ENCODE assay signal across 23 cellular contexts in the genomic region with DNA sequence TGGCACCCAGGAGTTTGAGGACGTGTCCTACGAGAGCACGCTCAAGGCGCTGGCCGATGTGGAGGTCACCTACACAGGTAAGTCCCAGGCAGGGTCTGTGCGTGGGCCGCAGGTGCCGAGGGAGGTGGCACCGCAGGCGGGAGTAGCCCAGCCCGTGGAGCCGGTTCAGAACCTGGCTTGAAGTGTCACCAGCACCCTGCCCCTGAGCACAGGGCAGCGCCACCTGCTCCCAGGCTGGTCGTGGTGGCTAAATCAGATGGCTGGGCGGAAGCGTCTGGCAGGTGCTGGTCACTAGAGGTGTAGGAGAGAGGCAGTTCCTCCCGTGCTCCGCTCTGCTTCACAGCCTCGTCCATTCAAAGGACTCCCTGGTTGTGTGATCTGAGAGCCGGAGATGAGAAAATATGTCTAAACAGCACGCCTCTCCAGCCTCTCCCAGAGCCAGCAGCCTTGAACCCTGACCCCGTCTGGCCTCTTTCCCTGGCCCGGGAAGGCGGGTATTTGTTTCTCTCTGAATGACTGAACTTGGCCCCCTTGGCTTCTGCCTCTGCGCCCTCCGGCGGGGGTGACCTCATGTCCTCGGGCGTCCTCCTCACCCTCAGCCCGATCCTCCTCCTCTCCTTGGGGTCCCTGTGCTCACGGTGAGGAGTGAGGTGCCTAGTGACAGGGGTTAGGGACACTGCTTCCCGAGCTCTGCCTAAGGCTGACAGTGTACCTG.
"Had no signal": no experiment of that assay in that cellular context is flagged by ENCODE, and none has a peak within 500 bp of the region (broad histone marks: within the 10 kb centered on the region; RNA-seq: fewer than 3 reads in every experiment).

No MANE protein-coding gene starts in this region.

- H3K4me1 ChIP-seq: parathyroid adenoma, prostate gland had no signal

- H3K9ac ChIP-seq: neural progenitor cell, parathyroid adenoma had no signal

- H3K27ac ChIP-seq: neural progenitor cell, parathyroid adenoma, prostate gland, spleen, stomach had no signal

- H3K27me3 ChIP-seq: heart left ventricle, neural progenitor cell, spleen, stomach had no signal

- H2AFZ ChIP-seq: neural progenitor cell, parathyroid adenoma had no signal

- H3K4me3 Mint-ChIP-seq: natural killer cell treated with Interleukin-12 subunit alpha and Interleukin-12 subunit beta and Interleukin-15 and Interleukin-18, amount 100 ng/mL, for 72 hours; neural progenitor cell; type B pancreatic cell had no signal

- FAIRE-seq: endometrium, frontal cortex, urothelium cell line had no signal

- ATAC-seq: esophagus mucosa; left colon; natural killer cell treated with Interleukin-12 subunit alpha and Interleukin-12 subunit beta and Interleukin-15 and Interleukin-18, amount 100 ng/mL, for 72 hours; sciatic nerve had no signal

- H3K27ac Mint-ChIP-seq: natural killer cell treated with Interleukin-12 subunit alpha and Interleukin-12 subunit beta and Interleukin-15 and Interleukin-18, amount 100 ng/mL, for 72 hours; neural progenitor cell; type B pancreatic cell had no signal

- H3K36me3 ChIP-seq: neural progenitor cell, prostate gland had no signal

- H3K9me3 ChIP-seq: heart left ventricle, prostate gland, spleen, stomach had no signal

- H3K27me3 Mint-ChIP-seq: natural killer cell treated with Interleukin-12 subunit alpha and Interleukin-12 subunit beta and Interleukin-15 and Interleukin-18, amount 100 ng/mL, for 72 hours; type B pancreatic cell had no signal

- H3K4me2 ChIP-seq: neural progenitor cell had no signal

- H3K36me3 Mint-ChIP-seq: natural killer cell treated with Interleukin-12 subunit alpha and Interleukin-12 subunit beta and Interleukin-15 and Interleukin-18, amount 100 ng/mL, for 72 hours; type B pancreatic cell had no signal

- DNase-seq: effector memory CD4-positive, alpha-beta T cell; heart left ventricle; hippocampal formation; left colon; midbrain; occipital lobe; spleen; stimulated activated CD4-positive, alpha-beta T cell treated with anti-CD3 and anti-CD28 coated beads, Interleukin-15, amount 100 ng/mL, for 24 hours; stimulated activated CD4-positive, alpha-beta T cell treated with anti-CD3 and anti-CD28 coated beads, Interleukin-1b, Interleukin-23, amount 100 ng/mL, for 48 hours; stimulated activated CD4-positive, alpha-beta T cell treated with anti-CD3 and anti-CD28 coated beads, Interleukin-4, amount 100 ng/mL, for 24 hours; stimulated activated naive CD4-positive, alpha-beta T cell; stomach; substantia nigra had no signal

- H3K4me3 ChIP-seq: heart left ventricle, neural progenitor cell, prostate gland, spleen, stomach had no signal

- H3K9me3 Mint-ChIP-seq: natural killer cell treated with Interleukin-12 subunit alpha and Interleukin-12 subunit beta and Interleukin-15 and Interleukin-18, amount 100 ng/mL, for 72 hours; neural progenitor cell; type B pancreatic cell had no signal
